Comparison of ENCODE assay signal across 1 cellular context in genomic region chr6:43445576-43445975, GRCh38.
TF ChIP-seq lines count a peak whose summit lies in the region.

No MANE protein-coding gene starts in this region.

TF ChIP-seq in endothelial cell of umbilical vein, 7 proteins besides CTCF, POLR2A, EP300 and RAD21 (continued from another document):
- TF ChIP-seq, protein P1, sequence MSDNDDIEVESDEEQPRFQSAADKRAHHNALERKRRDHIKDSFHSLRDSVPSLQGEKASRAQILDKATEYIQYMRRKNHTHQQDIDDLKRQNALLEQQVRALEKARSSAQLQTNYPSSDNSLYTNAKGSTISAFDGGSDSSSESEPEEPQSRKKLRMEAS (IDR thresholded peaks at IDR 0.05; ENCODE audit: insufficient read depth, insufficient read length), result no peak
- no peak for TF ChIP-seq FOS (IDR thresholded peaks at IDR 0.05; ENCODE audit: borderline replicate concordance, insufficient read depth, low read length)
- no peak for TF ChIP-seq JUN (IDR thresholded peaks at IDR 0.05; ENCODE audit: borderline replicate concordance, insufficient read depth, insufficient read length, low read depth)
- no peak for TF ChIP-seq MYC (IDR thresholded peaks at IDR 0.05; ENCODE audit: low read depth, low read length)
- no peak for TF ChIP-seq GATA2 (IDR thresholded peaks at IDR 0.05; ENCODE audit: insufficient read depth, insufficient read length, low read depth, low read length)
